In genomic region chr6:33737267-33738026, GRCh38 we compare ENCODE assay signal across 13 cellular contexts. TPM values are rescaled to one million over a fixed set of nuclear protein-coding genes. Genes with fewer than 3 reads are reported as not detected.
"Had no signal": no experiment of that assay in that cellular context is flagged by ENCODE, and none has a peak within 500 bp of the region (broad histone marks: within the 10 kb centered on the region; RNA-seq: fewer than 3 reads in every experiment).

No MANE protein-coding gene starts in this region.

- ATAC-seq: activated naive CD8-positive, alpha-beta T cell treated with anti-CD3 and anti-CD28 coated beads, Interleukin-2, amount 50 U/mL, for 24 hours; effector memory CD8-positive, alpha-beta T cell; T-cell had no signal

- H3K27ac ChIP-seq: spleen, suprapubic skin had no signal

- H3K4me3 ChIP-seq: spleen, suprapubic skin had no signal

- H3K4me1 ChIP-seq: suprapubic skin had no signal

- DNase-seq: activated CD4-positive, alpha-beta memory T cell treated with anti-CD3 and anti-CD28 coated beads for 36 hours; activated CD8-positive, alpha-beta memory T cell treated with anti-CD3 and anti-CD28 coated beads, Interleukin-2, amount 50 U/mL, for 4 hours; activated naive CD4-positive, alpha-beta T cell; activated naive CD8-positive, alpha-beta T cell treated with anti-CD3 and anti-CD28 coated beads, Interleukin-2, amount 50 U/mL, for 24 hours; effector memory CD8-positive, alpha-beta T cell; hypothalamus; spleen; stimulated activated naive CD4-positive, alpha-beta T cell treated with Interleukin-2 at 50 U/mL for 16 hours; T-cell; T1000 had no signal

- H3K9me3 ChIP-seq: spleen, suprapubic skin had no signal

- H3K36me3 ChIP-seq: suprapubic skin had no signal

RNA-seq across cellular contexts. Expression of gene IP6K3, which starts 9.3 kb away (rescaled TPM):
- total RNA-seq: activated CD4-positive, alpha-beta memory T cell treated with anti-CD3 and anti-CD28 coated beads for 36 hours; lung microvascular endothelial cell; SK-MEL-5; T-cell had no signal
